40 cellular contexts compared by ENCODE assay signal in the genomic region with DNA sequence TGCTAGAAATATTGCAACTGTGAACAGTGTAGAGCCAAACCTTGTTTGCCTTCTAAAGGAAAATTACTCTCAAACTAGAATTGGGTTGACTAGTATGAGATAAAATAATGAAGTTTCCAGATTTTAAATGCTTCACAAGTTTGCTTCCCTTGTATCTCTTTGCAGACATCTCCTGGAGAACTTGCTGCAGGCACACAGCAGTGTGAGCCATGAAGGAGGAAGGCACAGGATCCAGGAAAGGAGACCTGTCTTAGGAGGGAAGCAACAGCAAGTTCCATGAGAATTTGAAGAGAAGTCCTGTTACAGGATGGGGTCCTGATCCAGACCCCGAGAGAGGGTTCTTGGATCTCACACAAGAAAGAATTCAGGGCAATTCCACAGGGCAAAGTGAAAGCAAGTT.
"Had no signal": no experiment of that assay in that cellular context is flagged by ENCODE, and none has a peak within 500 bp of the region (broad histone marks: within the 10 kb centered on the region; RNA-seq: fewer than 3 reads in every experiment).

No MANE protein-coding gene starts in this region.

- H3K9me3 ChIP-seq: adrenal gland, ascending aorta, body of pancreas, breast epithelium had no signal

- H3K4me1 ChIP-seq: adrenal gland, ascending aorta, body of pancreas, breast epithelium had no signal

- FAIRE-seq: astrocyte, bronchial epithelial cell had no signal

- H3K27ac ChIP-seq: adrenal gland, ascending aorta, body of pancreas, brain microvascular endothelial cell, breast epithelium had no signal

- H3K9me3 Mint-ChIP-seq: activated T-cell treated with anti-CD3 and anti-CD28 coated beads, Interleukin-2, amount 50 U/mL, for 24 hours had no signal

- H3K27ac Mint-ChIP-seq: activated naive CD4-positive, alpha-beta T cell treated with anti-CD3 and anti-CD28 coated beads for 36 hours; activated naive CD4-positive, alpha-beta T cell treated with anti-CD3 and anti-CD28 coated beads, Interleukin-2, amount 10 ng/mL, durations not matched to agents 7 days and 5 days; activated naive CD4-positive, alpha-beta T cell treated with anti-CD3 and anti-CD28 coated beads, Interleukin-2, amount 50 U/mL, for 24 hours; activated naive CD4-positive, alpha-beta T cell treated with anti-CD3 and anti-CD28 coated beads, Interleukin-2, amount 50 U/mL, for 72 hours; activated naive CD8-positive, alpha-beta T cell; activated naive CD8-positive, alpha-beta T cell treated with anti-CD3 and anti-CD28 coated beads for 36 hours; activated naive CD8-positive, alpha-beta T cell treated with anti-CD3 and anti-CD28 coated beads, Interleukin-2, amount 10 ng/mL, durations not matched to agents 7 days and 5 days; activated naive CD8-positive, alpha-beta T cell treated with anti-CD3 and anti-CD28 coated beads, Interleukin-2, amount 50 U/mL, for 24 hours; activated T-cell treated with anti-CD3 and anti-CD28 coated beads, Interleukin-2, amount 50 U/mL, for 24 hours; activated T-cell treated with anti-CD3 and anti-CD28 coated beads, Interleukin-2, amount 50 U/mL, for 72 hours; activated T-helper 1 cell treated with anti-CD3 and anti-CD28 coated beads, Interleukin-12 subunit alpha, Interleukin-12 subunit beta, Interleukin-2, Interleukin-4 antibody, amounts not matched to agents 30 ng/mL and 10 ng/mL and 1 ng/mL, durations not matched to agents 14 hours and 24 hours and 36 hours; activated T-helper 17 cell treated with anti-CD3 and anti-CD28 coated beads, Interleukin-2, amount 50 U/mL, for 72 hours; activated T-helper 2 cell treated with anti-CD3 and anti-CD28 coated beads, Interferon-gamma antibody, Interleukin-2, Interleukin-4, amounts not matched to agents 10 μg/mL and 5 μg/mL and 100 μg/mL, durations not matched to agents 14 hours and 24 hours and 36 hours; brain had no signal

- H3K36me3 ChIP-seq: adrenal gland, ascending aorta, brain microvascular endothelial cell, breast epithelium, cardiac muscle cell had no signal

- H3K4me1 Mint-ChIP-seq: activated naive CD4-positive, alpha-beta T cell treated with anti-CD3 and anti-CD28 coated beads, Interleukin-2, amount 50 U/mL, for 24 hours; activated naive CD8-positive, alpha-beta T cell treated with anti-CD3 and anti-CD28 coated beads for 36 hours; activated naive CD8-positive, alpha-beta T cell treated with anti-CD3 and anti-CD28 coated beads, Interleukin-2, amount 50 U/mL, for 24 hours; activated T-helper 17 cell treated with anti-CD3 and anti-CD28 coated beads, Interleukin-2, amount 50 U/mL, for 72 hours; central memory CD8-positive, alpha-beta T cell had no signal

- H3K4me3 ChIP-seq: adrenal gland, ascending aorta, body of pancreas, breast epithelium, cardiac muscle cell had no signal

- H3K27me3 ChIP-seq: adrenal gland, ascending aorta, body of pancreas, breast epithelium, cardiac muscle cell had no signal

- H3K4me3 Mint-ChIP-seq: activated naive CD4-positive, alpha-beta T cell treated with anti-CD3 and anti-CD28 coated beads for 36 hours; activated naive CD4-positive, alpha-beta T cell treated with anti-CD3 and anti-CD28 coated beads, Interleukin-2, amount 10 ng/mL, durations not matched to agents 7 days and 5 days; activated naive CD4-positive, alpha-beta T cell treated with anti-CD3 and anti-CD28 coated beads, Interleukin-2, amount 50 U/mL, for 24 hours; activated naive CD8-positive, alpha-beta T cell; activated naive CD8-positive, alpha-beta T cell treated with anti-CD3 and anti-CD28 coated beads for 36 hours; activated naive CD8-positive, alpha-beta T cell treated with anti-CD3 and anti-CD28 coated beads, Interleukin-2, amount 10 ng/mL, durations not matched to agents 7 days and 5 days; activated naive CD8-positive, alpha-beta T cell treated with anti-CD3 and anti-CD28 coated beads, Interleukin-2, amount 50 U/mL, for 24 hours; activated T-cell treated with anti-CD3 and anti-CD28 coated beads, Interleukin-2, amount 50 U/mL, for 24 hours; activated T-cell treated with anti-CD3 and anti-CD28 coated beads, Interleukin-2, amount 50 U/mL, for 4 hours; activated T-cell treated with anti-CD3 and anti-CD28 coated beads, Interleukin-2, amount 50 U/mL, for 72 hours; activated T-helper 1 cell treated with anti-CD3 and anti-CD28 coated beads, Interleukin-12 subunit alpha, Interleukin-12 subunit beta, Interleukin-2, Interleukin-4 antibody, amounts not matched to agents 30 ng/mL and 10 ng/mL and 1 ng/mL, durations not matched to agents 14 hours and 24 hours and 36 hours; activated T-helper 17 cell treated with anti-CD3 and anti-CD28 coated beads, Interleukin-2, amount 50 U/mL, for 72 hours; brain; central memory CD8-positive, alpha-beta T cell had no signal

- DNase-seq: activated effector memory CD4-positive, alpha-beta T cell treated with anti-CD3 and anti-CD28 coated beads, Interleukin-2, amount 50 U/mL, for 16 hours; activated effector memory CD4-positive, alpha-beta T cell treated with Interleukin-2 at 50 U/mL for 16 hours; activated gamma-delta T cell; activated gamma-delta T cell treated with Interleukin-2 at 50 U/mL for 16 hours; activated naive CD4-positive, alpha-beta T cell; activated naive CD4-positive, alpha-beta T cell treated with anti-CD3 and anti-CD28 coated beads for 36 hours; activated naive CD4-positive, alpha-beta T cell treated with anti-CD3 and anti-CD28 coated beads, Interleukin-2, amount 10 ng/mL, durations not matched to agents 7 days and 5 days; activated naive CD4-positive, alpha-beta T cell treated with anti-CD3 and anti-CD28 coated beads, Interleukin-2, amount 50 U/mL, for 16 hours; activated naive CD4-positive, alpha-beta T cell treated with Interleukin-2 at 50 U/mL for 16 hours; activated naive CD8-positive, alpha-beta T cell treated with anti-CD3 and anti-CD28 coated beads for 36 hours; activated naive CD8-positive, alpha-beta T cell treated with anti-CD3 and anti-CD28 coated beads, Interleukin-2, amount 10 ng/mL, durations not matched to agents 7 days and 5 days; activated naive CD8-positive, alpha-beta T cell treated with anti-CD3 and anti-CD28 coated beads, Interleukin-2, amount 50 U/mL, for 24 hours; activated T-cell treated with anti-CD3 and anti-CD28 coated beads, Interleukin-2, amount 50 U/mL, for 1 hour; activated T-cell treated with anti-CD3 and anti-CD28 coated beads, Interleukin-2, amount 50 U/mL, for 24 hours; activated T-cell treated with anti-CD3 and anti-CD28 coated beads, Interleukin-2, amount 50 U/mL, for 4 hours; activated T-cell treated with anti-CD3 and anti-CD28 coated beads, Interleukin-2, amount 50 U/mL, for 48 hours; activated T-cell treated with anti-CD3 and anti-CD28 coated beads, Interleukin-2, amount 50 U/mL, for 72 hours; adrenal gland; amniotic stem cell; amygdala; anterior cingulate cortex; aorta; body of pancreas; brain microvascular endothelial cell; caudate nucleus; central memory CD4-positive, alpha-beta T cell; cerebellar nuclear complex had no signal

- H3K36me3 Mint-ChIP-seq: activated naive CD4-positive, alpha-beta T cell treated with anti-CD3 and anti-CD28 coated beads, Interleukin-2, amount 10 ng/mL, durations not matched to agents 7 days and 5 days; activated naive CD4-positive, alpha-beta T cell treated with anti-CD3 and anti-CD28 coated beads, Interleukin-2, amount 50 U/mL, for 24 hours; activated naive CD4-positive, alpha-beta T cell treated with anti-CD3 and anti-CD28 coated beads, Interleukin-2, amount 50 U/mL, for 72 hours; activated naive CD8-positive, alpha-beta T cell; activated naive CD8-positive, alpha-beta T cell treated with anti-CD3 and anti-CD28 coated beads for 36 hours; brain had no signal

- ATAC-seq: activated naive CD4-positive, alpha-beta T cell treated with anti-CD3 and anti-CD28 coated beads, Interleukin-2, amount 50 U/mL, for 72 hours; activated naive CD8-positive, alpha-beta T cell treated with anti-CD3 and anti-CD28 coated beads, Interleukin-2, amount 50 U/mL, for 24 hours; activated T-cell treated with anti-CD3 and anti-CD28 coated beads, Interleukin-2, amount 50 U/mL, for 4 hours; activated T-cell treated with anti-CD3 and anti-CD28 coated beads, Interleukin-2, amount 50 U/mL, for 72 hours; activated T-helper 17 cell treated with anti-CD3 and anti-CD28 coated beads, Interleukin-2, amount 50 U/mL, for 72 hours; body of pancreas had no signal
